37 cellular contexts compared by ENCODE assay signal in genomic region chr16:28521436-28521835, GRCh38. TPM values are rescaled to one million over a fixed set of nuclear protein-coding genes. Genes with fewer than 3 reads are reported as not detected.
"Had no signal": no experiment of that assay in that cellular context is flagged by ENCODE, and none has a peak within 500 bp of the region (broad histone marks: within the 10 kb centered on the region; RNA-seq: fewer than 3 reads in every experiment).

No MANE protein-coding gene starts in this region.

- H3K9ac ChIP-seq: parathyroid adenoma had no signal

- H3K27ac ChIP-seq: esophagus squamous epithelium, heart right ventricle, left lung, parathyroid adenoma, prostate gland, right atrium auricular region, sigmoid colon, stomach, tibial artery, upper lobe of left lung had no signal

- H3K4me1 ChIP-seq: prostate gland, right atrium auricular region had no signal

- H3K27me3 ChIP-seq: esophagus squamous epithelium, heart right ventricle, left lung, right atrium auricular region, sigmoid colon, stomach, tibial artery, upper lobe of left lung had no signal

- ATAC-seq: effector memory CD8-positive, alpha-beta T cell; heart right ventricle; left cardiac atrium; left lung; mucosa of descending colon; natural killer cell treated with Interleukin-12 subunit alpha and Interleukin-12 subunit beta and Interleukin-15 and Interleukin-18, amount 100 ng/mL, for 72 hours; stimulated activated effector memory CD8-positive, alpha-beta T cell treated with anti-CD3 and anti-CD28 coated beads, Interleukin-12 subunit alpha, Interleukin-12 subunit beta, amount 100 ng/mL, for 72 hours had no signal

- DNase-seq: cortex of kidney; effector memory CD8-positive, alpha-beta T cell; erythroblast; esophagus squamous epithelium; foreskin melanocyte; glutamatergic neuron; heart right ventricle; hippocampal formation; left cardiac atrium; left lung; mesenchymal stem cell; mucosa of descending colon; naive B cell; sigmoid colon; stimulated activated CD4-positive, alpha-beta T cell treated with anti-CD3 and anti-CD28 coated beads, Interleukin-2, amount 100 ng/mL, for 24 hours; stimulated activated CD4-positive, alpha-beta T cell treated with anti-CD3 and anti-CD28 coated beads, Interleukin-4, amount 100 ng/mL, for 24 hours; stimulated activated naive CD4-positive, alpha-beta T cell treated with Interleukin-2 at 50 U/mL for 16 hours; stomach; tibial artery; upper lobe of left lung had no signal

- H3K79me2 ChIP-seq: parathyroid adenoma had no signal

- H3K9me3 ChIP-seq: esophagus squamous epithelium, heart right ventricle, left lung, mucosa of descending colon, prostate gland, right atrium auricular region, sigmoid colon, stomach, tibial artery, upper lobe of left lung had no signal

- H2AFZ ChIP-seq: parathyroid adenoma had no signal

- H3K36me3 ChIP-seq: esophagus squamous epithelium, heart right ventricle, left lung, prostate gland, right atrium auricular region, sigmoid colon, stomach, tibial artery, upper lobe of left lung had no signal

- FAIRE-seq: endometrium, islet of Langerhans, urothelium cell line had no signal

- H3K4me3 ChIP-seq: esophagus squamous epithelium, heart right ventricle, left lung, mucosa of descending colon, prostate gland, right atrium auricular region, sigmoid colon, stomach, tibial artery, upper lobe of left lung had no signal

RNA-seq across cellular contexts. Expression of gene IL27, which starts 14.8 kb away (rescaled TPM):
- total RNA-seq: dermis microvascular lymphatic vessel endothelial cell, esophagus squamous epithelium, kidney epithelial cell, left cardiac atrium, lower leg skin, lung microvascular endothelial cell, mesothelial cell of epicardium, mucosa of descending colon, neural crest cell, osteoblast, prostate gland, right atrium auricular region, sigmoid colon, stomach, subcutaneous adipose tissue, temporal lobe had no signal

RNA-seq across cellular contexts. Expression of gene NUPR1, which starts 17.3 kb away (rescaled TPM):
- total RNA-seq: natural killer cell treated with Interleukin-12 subunit alpha and Interleukin-12 subunit beta and Interleukin-15 and Interleukin-18, amount 100 ng/mL, for 72 hours; neural crest cell had no signal

RNA-seq across cellular contexts. Expression of gene APOBR, which starts 27.0 kb away (rescaled TPM):
- total RNA-seq: lung microvascular endothelial cell, mesothelial cell of epicardium, osteoblast had no signal
